12 cellular contexts compared by ENCODE assay signal in genomic region chr7:127251048-127251451, GRCh38. TPM values are rescaled to one million over a fixed set of nuclear protein-coding genes. Genes with fewer than 3 reads are reported as not detected.
DNase-seq lines count a peak whose midpoint lies in the region; TF ChIP-seq lines count a peak whose summit lies in the region.
"Had no signal": no experiment of that assay in that cellular context is flagged by ENCODE, and none has a peak within 500 bp of the region (broad histone marks: within the 10 kb centered on the region; RNA-seq: fewer than 3 reads in every experiment).

No MANE protein-coding gene starts in this region.

- H3K4me1 ChIP-seq in sigmoid colon, result peaks cover 0 to 30% (median 23%) of the 10 kb centered on the region in 4 donors

- no peak for TF ChIP-seq EP300 in sigmoid colon (IDR thresholded peaks at IDR 0.05)

- no peaks in the 10 kb centered on the region for H3K9me3 ChIP-seq in sigmoid colon

- TF ChIP-seq CTCF in sigmoid colon (IDR thresholded peaks at IDR 0.05), result no peak
- no peak for TF ChIP-seq CTCF in GM13976 (IDR thresholded peaks at IDR 0.05; ENCODE audit: borderline replicate concordance, control extremely low read depth, extremely low read depth, insufficient read depth, missing control alignments)

- H3K36me3 ChIP-seq in sigmoid colon, result no peaks in the 10 kb centered on the region

- intact Hi-C loops in sigmoid colon (cut with DNase I), result loop anchor here (5.0 kb wide), 1 partner anchor 449 kb away; no protein-coding TSS in a partner anchor

- DNase-seq in NCI-H82 (lab: John Stamatoyannopoulos, UW) (peak; percentile 17), NCI-H82 treated with DMSO at 0.1 percent for 48 hours (lab: John Stamatoyannopoulos, UW; ENCODE audit: unreplicated experiment) (no peak), NCI-H69 (lab: John Stamatoyannopoulos, UW) (peak; percentile 39), sigmoid colon (no peak), GM13976 (ENCODE audit: low spot score) (no peak), NCI-H446 treated with DMSO at 0.1 percent for 48 hours (lab: John Stamatoyannopoulos, UW) (no peak)
- no peak for DNase-seq in activated CD4-positive, alpha-beta T cell treated with anti-CD3 and anti-CD28 coated beads, Interleukin-2, amount 50 U/mL, for 48 hours
- DNase-seq: activated gamma-delta T cell treated with Interleukin-2 at 50 U/mL for 16 hours, NCI-H226 had no signal

- WGBS in sigmoid colon, 2 donors, result 3 to 5% methylated on average over 22 of the region's 22 CpGs

- peaks cover 15 to 74% (median 45%) of the 10 kb centered on the region in 3 donors for H3K27me3 ChIP-seq in sigmoid colon

- no peak for TF ChIP-seq POLR2A in sigmoid colon (IDR thresholded peaks at IDR 0.05)

- H3K4me3 ChIP-seq in iPS-11a (ENCODE audit: low read depth, low read length) (peak overlapping the region; percentile 54), sigmoid colon (peak overlapping the region in 3 of 4 donors; percentile 56 to 68 (median 67))

- H3K27ac ChIP-seq in sigmoid colon, result no peak overlapping the region
- H3K27ac ChIP-seq: epithelial cell of prostate had no signal

- in situ Hi-C loops in GM13976 (cut with MboI; ENCODE audit: low sequenced_read_pairs, unreplicated experiment), result no loop called here

RNA-seq across cellular contexts. Expression of gene GRM8, which starts 1.7 kb away (rescaled TPM):
- under 1 TPM in 2 of 4 donors, not detected in 2; 0.27 to 0.55 TPM for total RNA-seq in sigmoid colon
- polyA plus RNA-seq in sigmoid colon, result 1 to 10 TPM in 1 of 3 donors, not detected in 2; 1.9 TPM
- total RNA-seq: T-helper 2 cell treated with Interferon-gamma antibody and Interleukin-4, amounts not matched to agents 100 ng/mL and 5 ng/mL, for 36 hours had no signal

Comparison
In these comparisons a context has a peak if more than half of its experiments do, and no peak if none do; other contexts are left out.
1. DNase-seq: peak in NCI-H82 (single experiment) and NCI-H69 (single experiment); none in NCI-H82 treated with DMSO at 0.1 percent for 48 hours (single experiment), sigmoid colon (single experiment), GM13976 (single experiment), NCI-H446 treated with DMSO at 0.1 percent for 48 hours (single experiment) and activated CD4-positive, alpha-beta T cell treated with anti-CD3 and anti-CD28 coated beads, Interleukin-2, amount 50 U/mL, for 48 hours (0 of 2).